ENCODE assay signal across 1 cellular context in the genomic region with DNA sequence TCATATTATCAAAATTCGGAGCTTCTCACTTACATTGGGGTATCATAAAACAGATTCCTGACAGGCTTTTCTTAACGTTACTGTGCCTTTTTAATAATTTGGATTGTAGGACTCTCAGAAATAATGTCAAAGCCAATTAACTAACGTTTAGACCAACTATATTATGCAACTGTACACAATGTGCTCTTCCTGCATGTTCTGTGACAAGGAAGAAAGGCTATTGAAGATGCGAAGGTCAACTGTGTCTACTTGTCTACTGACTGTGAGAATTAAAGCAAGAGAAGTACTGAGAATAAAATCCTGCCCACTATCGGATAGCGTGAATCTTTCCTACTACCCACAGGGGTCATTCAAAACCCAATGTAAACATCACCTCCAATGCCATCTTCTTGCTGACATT.
TF ChIP-seq lines count a peak whose summit lies in the region.

No MANE protein-coding gene starts in this region.

TF ChIP-seq in HepG2, 621 proteins besides CTCF, POLR2A, EP300 and RAD21 (continued from another document and continues in another):
- no peak for TF ChIP-seq HNF4G (IDR thresholded peaks at IDR 0.05; ENCODE audit: borderline replicate concordance, low read depth, low read length)
- TF ChIP-seq HNF4G (CRISPR knock-in tag; IDR thresholded peaks at IDR 0.05; ENCODE audit: borderline replicate concordance, low read depth): no peak
- TF ChIP-seq, protein P1, sequence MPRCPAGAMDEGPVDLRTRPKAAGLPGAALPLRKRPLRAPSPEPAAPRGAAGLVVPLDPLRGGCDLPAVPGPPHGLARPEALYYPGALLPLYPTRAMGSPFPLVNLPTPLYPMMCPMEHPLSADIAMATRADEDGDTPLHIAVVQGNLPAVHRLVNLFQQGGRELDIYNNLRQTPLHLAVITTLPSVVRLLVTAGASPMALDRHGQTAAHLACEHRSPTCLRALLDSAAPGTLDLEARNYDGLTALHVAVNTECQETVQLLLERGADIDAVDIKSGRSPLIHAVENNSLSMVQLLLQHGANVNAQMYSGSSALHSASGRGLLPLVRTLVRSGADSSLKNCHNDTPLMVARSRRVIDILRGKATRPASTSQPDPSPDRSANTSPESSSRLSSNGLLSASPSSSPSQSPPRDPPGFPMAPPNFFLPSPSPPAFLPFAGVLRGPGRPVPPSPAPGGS (CRISPR knock-in tag; IDR thresholded peaks at IDR 0.05): no peak
- TF ChIP-seq, protein P2, sequence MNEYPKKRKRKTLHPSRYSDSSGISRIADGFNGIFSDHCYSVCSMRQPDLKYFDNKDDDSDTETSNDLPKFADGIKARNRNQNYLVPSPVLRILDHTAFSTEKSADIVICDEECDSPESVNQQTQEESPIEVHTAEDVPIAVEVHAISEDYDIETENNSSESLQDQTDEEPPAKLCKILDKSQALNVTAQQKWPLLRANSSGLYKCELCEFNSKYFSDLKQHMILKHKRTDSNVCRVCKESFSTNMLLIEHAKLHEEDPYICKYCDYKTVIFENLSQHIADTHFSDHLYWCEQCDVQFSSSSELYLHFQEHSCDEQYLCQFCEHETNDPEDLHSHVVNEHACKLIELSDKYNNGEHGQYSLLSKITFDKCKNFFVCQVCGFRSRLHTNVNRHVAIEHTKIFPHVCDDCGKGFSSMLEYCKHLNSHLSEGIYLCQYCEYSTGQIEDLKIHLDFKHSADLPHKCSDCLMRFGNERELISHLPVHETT (CRISPR knock-in tag; conservative IDR thresholded peaks at IDR 0.05): no peak
- TF ChIP-seq ZNF468 (CRISPR knock-in tag; IDR thresholded peaks at IDR 0.05): no peak
- no peak for TF ChIP-seq ZNF3 (CRISPR knock-in tag; IDR thresholded peaks at IDR 0.05)
- no peak for TF ChIP-seq GPN1 (CRISPR knock-in tag; IDR thresholded peaks at IDR 0.05; ENCODE audit: borderline replicate concordance)
- no peak for TF ChIP-seq ZNF430 (CRISPR knock-in tag; IDR thresholded peaks at IDR 0.05)
- no peak for TF ChIP-seq HNRNPLL (IDR thresholded peaks at IDR 0.05; ENCODE audit: low read depth, low read length, poor library complexity, severe bottlenecking)
- TF ChIP-seq, protein P3, sequence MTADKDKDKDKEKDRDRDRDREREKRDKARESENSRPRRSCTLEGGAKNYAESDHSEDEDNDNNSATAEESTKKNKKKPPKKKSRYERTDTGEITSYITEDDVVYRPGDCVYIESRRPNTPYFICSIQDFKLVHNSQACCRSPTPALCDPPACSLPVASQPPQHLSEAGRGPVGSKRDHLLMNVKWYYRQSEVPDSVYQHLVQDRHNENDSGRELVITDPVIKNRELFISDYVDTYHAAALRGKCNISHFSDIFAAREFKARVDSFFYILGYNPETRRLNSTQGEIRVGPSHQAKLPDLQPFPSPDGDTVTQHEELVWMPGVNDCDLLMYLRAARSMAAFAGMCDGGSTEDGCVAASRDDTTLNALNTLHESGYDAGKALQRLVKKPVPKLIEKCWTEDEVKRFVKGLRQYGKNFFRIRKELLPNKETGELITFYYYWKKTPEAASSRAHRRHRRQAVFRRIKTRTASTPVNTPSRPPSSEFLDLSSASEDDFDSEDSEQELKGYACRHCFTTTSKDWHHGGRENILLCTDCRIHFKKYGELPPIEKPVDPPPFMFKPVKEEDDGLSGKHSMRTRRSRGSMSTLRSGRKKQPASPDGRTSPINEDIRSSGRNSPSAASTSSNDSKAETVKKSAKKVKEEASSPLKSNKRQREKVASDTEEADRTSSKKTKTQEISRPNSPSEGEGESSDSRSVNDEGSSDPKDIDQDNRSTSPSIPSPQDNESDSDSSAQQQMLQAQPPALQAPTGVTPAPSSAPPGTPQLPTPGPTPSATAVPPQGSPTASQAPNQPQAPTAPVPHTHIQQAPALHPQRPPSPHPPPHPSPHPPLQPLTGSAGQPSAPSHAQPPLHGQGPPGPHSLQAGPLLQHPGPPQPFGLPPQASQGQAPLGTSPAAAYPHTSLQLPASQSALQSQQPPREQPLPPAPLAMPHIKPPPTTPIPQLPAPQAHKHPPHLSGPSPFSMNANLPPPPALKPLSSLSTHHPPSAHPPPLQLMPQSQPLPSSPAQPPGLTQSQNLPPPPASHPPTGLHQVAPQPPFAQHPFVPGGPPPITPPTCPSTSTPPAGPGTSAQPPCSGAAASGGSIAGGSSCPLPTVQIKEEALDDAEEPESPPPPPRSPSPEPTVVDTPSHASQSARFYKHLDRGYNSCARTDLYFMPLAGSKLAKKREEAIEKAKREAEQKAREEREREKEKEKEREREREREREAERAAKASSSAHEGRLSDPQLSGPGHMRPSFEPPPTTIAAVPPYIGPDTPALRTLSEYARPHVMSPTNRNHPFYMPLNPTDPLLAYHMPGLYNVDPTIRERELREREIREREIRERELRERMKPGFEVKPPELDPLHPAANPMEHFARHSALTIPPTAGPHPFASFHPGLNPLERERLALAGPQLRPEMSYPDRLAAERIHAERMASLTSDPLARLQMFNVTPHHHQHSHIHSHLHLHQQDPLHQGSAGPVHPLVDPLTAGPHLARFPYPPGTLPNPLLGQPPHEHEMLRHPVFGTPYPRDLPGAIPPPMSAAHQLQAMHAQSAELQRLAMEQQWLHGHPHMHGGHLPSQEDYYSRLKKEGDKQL (CRISPR knock-in tag; IDR thresholded peaks at IDR 0.05; ENCODE audit: low read depth): no peak
- no peak for TF ChIP-seq NR2F6 (IDR thresholded peaks at IDR 0.05)
- TF ChIP-seq NR2F6 (CRISPR knock-in tag; IDR thresholded peaks at IDR 0.05): 0 out of 2 replicates have a peak, but pooled peaks have one; percentile 20
- no peak for TF ChIP-seq PHB2 (IDR thresholded peaks at IDR 0.05; ENCODE audit: partially characterized antibody)
- TF ChIP-seq GABPB1 (CRISPR knock-in tag; IDR thresholded peaks at IDR 0.05): no peak
- TF ChIP-seq E2F2 (CRISPR knock-in tag; IDR thresholded peaks at IDR 0.05; ENCODE audit: borderline replicate concordance): no peak
- no peak for TF ChIP-seq FOXO1 (CRISPR knock-in tag; IDR thresholded peaks at IDR 0.05)
- TF ChIP-seq SOX5 (CRISPR knock-in tag; IDR thresholded peaks at IDR 0.05; ENCODE audit: borderline replicate concordance): peak; percentile 62; the same call in 1 of the 2 replicates
- TF ChIP-seq ZNF670 (CRISPR knock-in tag; IDR thresholded peaks at IDR 0.05; ENCODE audit: borderline replicate concordance): no peak
- TF ChIP-seq CEBPG (CRISPR knock-in tag; IDR thresholded peaks at IDR 0.05): 0 out of 2 replicates have a peak, but pooled peaks have one; percentile 28
- no peak for TF ChIP-seq FOXJ3 (CRISPR knock-in tag; IDR thresholded peaks at IDR 0.05; ENCODE audit: borderline replicate concordance)
- no peak for TF ChIP-seq TCF7L2 (IDR thresholded peaks at IDR 0.05; ENCODE audit: low read depth, low read length)
- peak; percentile 60 for TF ChIP-seq RARA (CRISPR knock-in tag; IDR thresholded peaks at IDR 0.05)
- TF ChIP-seq, protein P4, sequence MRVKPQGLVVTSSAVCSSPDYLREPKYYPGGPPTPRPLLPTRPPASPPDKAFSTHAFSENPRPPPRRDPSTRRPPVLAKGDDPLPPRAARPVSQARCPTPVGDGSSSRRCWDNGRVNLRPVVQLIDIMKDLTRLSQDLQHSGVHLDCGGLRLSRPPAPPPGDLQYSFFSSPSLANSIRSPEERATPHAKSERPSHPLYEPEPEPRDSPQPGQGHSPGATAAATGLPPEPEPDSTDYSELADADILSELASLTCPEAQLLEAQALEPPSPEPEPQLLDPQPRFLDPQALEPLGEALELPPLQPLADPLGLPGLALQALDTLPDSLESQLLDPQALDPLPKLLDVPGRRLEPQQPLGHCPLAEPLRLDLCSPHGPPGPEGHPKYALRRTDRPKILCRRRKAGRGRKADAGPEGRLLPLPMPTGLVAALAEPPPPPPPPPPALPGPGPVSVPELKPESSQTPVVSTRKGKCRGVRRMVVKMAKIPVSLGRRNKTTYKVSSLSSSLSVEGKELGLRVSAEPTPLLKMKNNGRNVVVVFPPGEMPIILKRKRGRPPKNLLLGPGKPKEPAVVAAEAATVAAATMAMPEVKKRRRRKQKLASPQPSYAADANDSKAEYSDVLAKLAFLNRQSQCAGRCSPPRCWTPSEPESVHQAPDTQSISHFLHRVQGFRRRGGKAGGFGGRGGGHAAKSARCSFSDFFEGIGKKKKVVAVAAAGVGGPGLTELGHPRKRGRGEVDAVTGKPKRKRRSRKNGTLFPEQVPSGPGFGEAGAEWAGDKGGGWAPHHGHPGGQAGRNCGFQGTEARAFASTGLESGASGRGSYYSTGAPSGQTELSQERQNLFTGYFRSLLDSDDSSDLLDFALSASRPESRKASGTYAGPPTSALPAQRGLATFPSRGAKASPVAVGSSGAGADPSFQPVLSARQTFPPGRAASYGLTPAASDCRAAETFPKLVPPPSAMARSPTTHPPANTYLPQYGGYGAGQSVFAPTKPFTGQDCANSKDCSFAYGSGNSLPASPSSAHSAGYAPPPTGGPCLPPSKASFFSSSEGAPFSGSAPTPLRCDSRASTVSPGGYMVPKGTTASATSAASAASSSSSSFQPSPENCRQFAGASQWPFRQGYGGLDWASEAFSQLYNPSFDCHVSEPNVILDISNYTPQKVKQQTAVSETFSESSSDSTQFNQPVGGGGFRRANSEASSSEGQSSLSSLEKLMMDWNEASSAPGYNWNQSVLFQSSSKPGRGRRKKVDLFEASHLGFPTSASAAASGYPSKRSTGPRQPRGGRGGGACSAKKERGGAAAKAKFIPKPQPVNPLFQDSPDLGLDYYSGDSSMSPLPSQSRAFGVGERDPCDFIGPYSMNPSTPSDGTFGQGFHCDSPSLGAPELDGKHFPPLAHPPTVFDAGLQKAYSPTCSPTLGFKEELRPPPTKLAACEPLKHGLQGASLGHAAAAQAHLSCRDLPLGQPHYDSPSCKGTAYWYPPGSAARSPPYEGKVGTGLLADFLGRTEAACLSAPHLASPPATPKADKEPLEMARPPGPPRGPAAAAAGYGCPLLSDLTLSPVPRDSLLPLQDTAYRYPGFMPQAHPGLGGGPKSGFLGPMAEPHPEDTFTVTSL (CRISPR knock-in tag; IDR thresholded peaks at IDR 0.05; ENCODE audit: borderline replicate concordance): peak; percentile 31; the same call in 1 of the 2 replicates
- TF ChIP-seq BATF2 (CRISPR knock-in tag; IDR thresholded peaks at IDR 0.05): no peak
- TF ChIP-seq, protein P5, sequence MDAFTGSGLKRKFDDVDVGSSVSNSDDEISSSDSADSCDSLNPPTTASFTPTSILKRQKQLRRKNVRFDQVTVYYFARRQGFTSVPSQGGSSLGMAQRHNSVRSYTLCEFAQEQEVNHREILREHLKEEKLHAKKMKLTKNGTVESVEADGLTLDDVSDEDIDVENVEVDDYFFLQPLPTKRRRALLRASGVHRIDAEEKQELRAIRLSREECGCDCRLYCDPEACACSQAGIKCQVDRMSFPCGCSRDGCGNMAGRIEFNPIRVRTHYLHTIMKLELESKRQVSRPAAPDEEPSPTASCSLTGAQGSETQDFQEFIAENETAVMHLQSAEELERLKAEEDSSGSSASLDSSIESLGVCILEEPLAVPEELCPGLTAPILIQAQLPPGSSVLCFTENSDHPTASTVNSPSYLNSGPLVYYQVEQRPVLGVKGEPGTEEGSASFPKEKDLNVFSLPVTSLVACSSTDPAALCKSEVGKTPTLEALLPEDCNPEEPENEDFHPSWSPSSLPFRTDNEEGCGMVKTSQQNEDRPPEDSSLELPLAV (CRISPR knock-in tag; conservative IDR thresholded peaks at IDR 0.05; ENCODE audit: low read depth): no peak
- no peak for TF ChIP-seq ZFYVE20 (CRISPR knock-in tag; IDR thresholded peaks at IDR 0.05; ENCODE audit: borderline replicate concordance, low read depth)
- TF ChIP-seq, protein P6, sequence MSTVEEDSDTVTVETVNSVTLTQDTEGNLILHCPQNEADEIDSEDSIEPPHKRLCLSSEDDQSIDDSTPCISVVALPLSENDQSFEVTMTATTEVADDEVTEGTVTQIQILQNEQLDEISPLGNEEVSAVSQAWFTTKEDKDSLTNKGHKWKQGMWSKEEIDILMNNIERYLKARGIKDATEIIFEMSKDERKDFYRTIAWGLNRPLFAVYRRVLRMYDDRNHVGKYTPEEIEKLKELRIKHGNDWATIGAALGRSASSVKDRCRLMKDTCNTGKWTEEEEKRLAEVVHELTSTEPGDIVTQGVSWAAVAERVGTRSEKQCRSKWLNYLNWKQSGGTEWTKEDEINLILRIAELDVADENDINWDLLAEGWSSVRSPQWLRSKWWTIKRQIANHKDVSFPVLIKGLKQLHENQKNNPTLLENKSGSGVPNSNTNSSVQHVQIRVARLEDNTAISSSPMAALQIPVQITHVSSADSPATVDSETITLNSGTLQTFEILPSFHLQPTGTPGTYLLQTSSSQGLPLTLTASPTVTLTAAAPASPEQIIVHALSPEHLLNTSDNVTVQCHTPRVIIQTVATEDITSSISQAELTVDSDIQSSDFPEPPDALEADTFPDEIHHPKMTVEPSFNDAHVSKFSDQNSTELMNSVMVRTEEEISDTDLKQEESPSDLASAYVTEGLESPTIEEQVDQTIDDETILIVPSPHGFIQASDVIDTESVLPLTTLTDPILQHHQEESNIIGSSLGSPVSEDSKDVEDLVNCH (CRISPR knock-in tag; IDR thresholded peaks at IDR 0.05): no peak
- no peak for TF ChIP-seq ZNF441 (CRISPR knock-in tag; IDR thresholded peaks at IDR 0.05; ENCODE audit: borderline replicate concordance)
- TF ChIP-seq KAT2B (IDR thresholded peaks at IDR 0.05; ENCODE audit: borderline replicate concordance, low read depth, low read length): no peak
- no peak for TF ChIP-seq RBM22 (optimal IDR thresholded peaks at IDR 0.05; ENCODE audit: low read length)
- no peak for TF ChIP-seq RNF219 (CRISPR knock-in tag; IDR thresholded peaks at IDR 0.05)
- no peak for TF ChIP-seq NKX3-1 (CRISPR knock-in tag; IDR thresholded peaks at IDR 0.05)
